Comparison of ENCODE assay signal across 1 cellular context in genomic region chr11:32200448-32200847, GRCh38.
TF ChIP-seq lines count a peak whose summit lies in the region.

No MANE protein-coding gene starts in this region.

TF ChIP-seq in K562, 482 proteins besides CTCF, POLR2A, EP300 and RAD21 (continued from another document):
- no peak for TF ChIP-seq ARID4B (CRISPR knock-in tag; IDR thresholded peaks at IDR 0.05)
- no peak for TF ChIP-seq ARID3B (CRISPR knock-in tag; IDR thresholded peaks at IDR 0.05; ENCODE audit: borderline replicate concordance)
- TF ChIP-seq RHOXF2B (CRISPR knock-in tag; conservative IDR thresholded peaks at IDR 0.05), result no peak
TF ChIP-seq in K562: peak in this region for 0.
